Comparison of ENCODE assay signal across 1 cellular context in the genomic region with DNA sequence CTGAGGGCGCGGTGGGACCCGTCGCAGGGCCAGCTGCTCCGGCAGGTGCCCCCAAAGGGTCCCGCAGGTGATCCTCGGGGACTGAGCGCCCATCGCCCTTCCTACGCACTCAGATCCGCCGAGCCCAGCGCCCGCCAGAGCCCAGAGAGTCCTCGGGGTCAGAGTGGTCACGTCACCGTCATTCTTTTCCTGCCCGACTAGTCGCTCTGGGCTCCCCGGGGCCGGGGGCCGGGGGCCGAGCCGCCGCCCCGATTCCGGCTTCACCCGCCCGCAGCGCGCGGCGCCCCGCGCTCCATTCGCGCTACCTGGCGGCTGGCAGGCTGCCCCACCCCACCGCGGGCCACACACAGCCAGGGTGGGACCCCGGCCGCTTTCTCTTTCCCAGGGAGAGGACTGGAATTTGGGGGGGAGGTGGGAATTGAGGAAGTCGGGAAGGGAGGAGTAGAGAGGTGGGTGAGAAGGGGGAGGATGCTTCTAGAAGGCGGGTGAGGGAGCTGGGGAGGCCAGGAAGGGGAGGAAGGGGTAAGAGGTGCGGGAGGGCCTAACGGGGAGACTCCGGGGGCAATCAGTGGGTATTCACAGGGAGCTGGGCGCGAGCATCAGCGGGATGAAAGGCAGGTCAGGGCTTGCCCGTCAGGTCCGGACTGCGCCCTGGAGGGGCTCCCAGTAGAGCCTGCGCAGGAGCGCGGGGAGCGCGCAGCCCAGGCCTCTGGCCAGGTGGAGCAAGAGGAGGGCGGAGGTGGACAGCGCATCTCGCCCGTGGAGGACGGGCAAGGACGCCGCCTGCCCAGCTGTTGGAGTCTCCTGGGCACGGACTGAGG.
TF ChIP-seq lines count a peak whose summit lies in the region.

No MANE protein-coding gene starts in this region.

TF ChIP-seq in H1, 55 proteins besides CTCF, POLR2A, EP300 and RAD21 (continued from another document):
- TF ChIP-seq SIN3A (conservative IDR thresholded peaks at IDR 0.05 in 1 of 2, IDR thresholded peaks at IDR 0.05 in 1 of 2; ENCODE audit: low read depth in 1 of 2, low read length in 2 of 2) (no peak; a peak in 1 of 4 replicates), FOSL1 (IDR thresholded peaks at IDR 0.05; ENCODE audit: insufficient read depth, low read depth, low read length) (no peak), CHD2 (IDR thresholded peaks at IDR 0.05; ENCODE audit: low read length) (no peak), POLR2AphosphoS5 (IDR thresholded peaks at IDR 0.05; ENCODE audit: low read depth, low read length) (peak; percentile 69), POU5F1 (IDR thresholded peaks at IDR 0.05; ENCODE audit: low read depth, low read length) (no peak), CHD1 (IDR thresholded peaks at IDR 0.05; ENCODE audit: low read depth, low read length) (no peak), SIX5 (IDR thresholded peaks at IDR 0.05; ENCODE audit: low read depth, low read length) (no peak), CBX5 (IDR thresholded peaks at IDR 0.05; ENCODE audit: low read depth, low read length) (no peak), HDAC6 (IDR thresholded peaks at IDR 0.05; ENCODE audit: low read depth, low read length) (no peak), MAFK (IDR thresholded peaks at IDR 0.05; ENCODE audit: low read depth, low read length) (no peak), SRF (IDR thresholded peaks at IDR 0.05; ENCODE audit: low read depth, low read length) (no peak), ASH2L (IDR thresholded peaks at IDR 0.05; ENCODE audit: low read length) (peak; percentile 86), CBX8 (IDR thresholded peaks at IDR 0.05; ENCODE audit: borderline replicate concordance, low read depth, low read length) (no peak), TAF7 (optimal IDR thresholded peaks at IDR 0.05; ENCODE audit: borderline replicate concordance, low read depth, low read length) (peak; percentile 59), RXRA (IDR thresholded peaks at IDR 0.05; ENCODE audit: insufficient read depth, low read depth, low read length) (no peak), ATF2 (IDR thresholded peaks at IDR 0.05; ENCODE audit: low read length) (no peak), SP1 (IDR thresholded peaks at IDR 0.05; ENCODE audit: low read depth, low read length) (peak; percentile 16; the same call in 1 of the 2 replicates), BACH1 (IDR thresholded peaks at IDR 0.05; ENCODE audit: low read length) (no peak; the same call in 1 of the 2 replicates), GTF2F1 (IDR thresholded peaks at IDR 0.05; ENCODE audit: borderline replicate concordance, low read depth, low read length) (no peak), NRF1 (IDR thresholded peaks at IDR 0.05; ENCODE audit: low read depth, low read length) (0 out of 2 replicates have a peak, but pooled peaks have one; percentile 22), CEBPB (IDR thresholded peaks at IDR 0.05; ENCODE audit: low read depth, low read length) (no peak), GABPA (IDR thresholded peaks at IDR 0.05; ENCODE audit: borderline replicate concordance, insufficient read depth, low read length) (peak; percentile 9; the same call in 1 of the 2 replicates), EGR1 (IDR thresholded peaks at IDR 0.05; ENCODE audit: borderline replicate concordance, low read depth, low read length) (0 out of 2 replicates have a peak, but pooled peaks have one; percentile 30), TCF12 (IDR thresholded peaks at IDR 0.05; ENCODE audit: low read depth, low read length) (no peak), RNF2 (IDR thresholded peaks at IDR 0.05; ENCODE audit: borderline replicate concordance, low read depth, low read length, missing control alignments, poor library complexity, severe bottlenecking) (no peak), KDM4A (IDR thresholded peaks at IDR 0.05; ENCODE audit: low read depth, low read length, severe bottlenecking) (peak; percentile 74), KDM5A (IDR thresholded peaks at IDR 0.05; ENCODE audit: low read length) (no peak), SP4 (IDR thresholded peaks at IDR 0.05; ENCODE audit: low read length) (no peak), RBBP5 (IDR thresholded peaks at IDR 0.05; ENCODE audit: borderline replicate concordance, low read depth, low read length) (peak; percentile 77; the same call in 1 of the 2 replicates), NANOG (IDR thresholded peaks at IDR 0.05; ENCODE audit: insufficient read depth, low read depth, low read length, poor library complexity, severe bottlenecking) (no peak), ZNF274 (IDR thresholded peaks at IDR 0.05; ENCODE audit: borderline replicate concordance, extremely low read depth, low read length) (no peak), TAF1 (IDR thresholded peaks at IDR 0.05; ENCODE audit: low read depth, low read length) (peak; percentile 59; the same call in 1 of the 2 replicates), SUZ12 (IDR thresholded peaks at IDR 0.05; ENCODE audit: low read length) (no peak; the same call in 1 of the 2 replicates), YY1 (IDR thresholded peaks at IDR 0.05; ENCODE audit: low read depth, low read length) (no peak), JUN (IDR thresholded peaks at IDR 0.05; ENCODE audit: low read depth, low read length) (no peak), HDAC2 (IDR thresholded peaks at IDR 0.05; ENCODE audit: borderline replicate concordance in 1 of 2, low read depth in 2 of 2, low read length in 2 of 2) (peak; percentile 54 to 78; a peak in 1 of 4 replicates), RFX5 (IDR thresholded peaks at IDR 0.05; ENCODE audit: borderline replicate concordance, low read depth, low read length) (no peak), JUND (IDR thresholded peaks at IDR 0.05; ENCODE audit: low read length) (no peak), ATF3 (IDR thresholded peaks at IDR 0.05; ENCODE audit: insufficient read depth, low read depth, low read length) (no peak), TBP (IDR thresholded peaks at IDR 0.05; ENCODE audit: low read depth, low read length) (peak; percentile 55), CTBP2 (IDR thresholded peaks at IDR 0.05; ENCODE audit: borderline replicate concordance, insufficient read depth, insufficient read length, low read length) (no peak), BRCA1 (IDR thresholded peaks at IDR 0.05; ENCODE audit: low read depth, low read length) (no peak), SP2 (IDR thresholded peaks at IDR 0.05; ENCODE audit: low read length) (no peak), SIRT6 (IDR thresholded peaks at IDR 0.05; ENCODE audit: low read length) (no peak), KDM1A (IDR thresholded peaks at IDR 0.05; ENCODE audit: borderline replicate concordance, low read length) (no peak; the same call in 1 of the 2 replicates), SAP30 (IDR thresholded peaks at IDR 0.05; ENCODE audit: insufficient read depth, insufficient replicate concordance, low read length) (no peak), BCL11A (IDR thresholded peaks at IDR 0.05; ENCODE audit: low read depth in 2 of 2, low read length in 2 of 2) (no peak), PHF8 (conservative IDR thresholded peaks at IDR 0.05; ENCODE audit: low read depth, low read length) (peak; percentile 74), EZH2 (IDR thresholded peaks at IDR 0.05; ENCODE audit: low read depth, low read length, severe bottlenecking) (no peak)
- TF ChIP-seq, protein P1, sequence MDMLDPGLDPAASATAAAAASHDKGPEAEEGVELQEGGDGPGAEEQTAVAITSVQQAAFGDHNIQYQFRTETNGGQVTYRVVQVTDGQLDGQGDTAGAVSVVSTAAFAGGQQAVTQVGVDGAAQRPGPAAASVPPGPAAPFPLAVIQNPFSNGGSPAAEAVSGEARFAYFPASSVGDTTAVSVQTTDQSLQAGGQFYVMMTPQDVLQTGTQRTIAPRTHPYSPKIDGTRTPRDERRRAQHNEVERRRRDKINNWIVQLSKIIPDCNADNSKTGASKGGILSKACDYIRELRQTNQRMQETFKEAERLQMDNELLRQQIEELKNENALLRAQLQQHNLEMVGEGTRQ (IDR thresholded peaks at IDR 0.05; ENCODE audit: low read length), result no peak
- TF ChIP-seq, protein P2, sequence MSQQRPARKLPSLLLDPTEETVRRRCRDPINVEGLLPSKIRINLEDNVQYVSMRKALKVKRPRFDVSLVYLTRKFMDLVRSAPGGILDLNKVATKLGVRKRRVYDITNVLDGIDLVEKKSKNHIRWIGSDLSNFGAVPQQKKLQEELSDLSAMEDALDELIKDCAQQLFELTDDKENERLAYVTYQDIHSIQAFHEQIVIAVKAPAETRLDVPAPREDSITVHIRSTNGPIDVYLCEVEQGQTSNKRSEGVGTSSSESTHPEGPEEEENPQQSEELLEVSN (IDR thresholded peaks at IDR 0.05), result no peak; the same call in 1 of the 2 replicates
- TF ChIP-seq, protein P3, sequence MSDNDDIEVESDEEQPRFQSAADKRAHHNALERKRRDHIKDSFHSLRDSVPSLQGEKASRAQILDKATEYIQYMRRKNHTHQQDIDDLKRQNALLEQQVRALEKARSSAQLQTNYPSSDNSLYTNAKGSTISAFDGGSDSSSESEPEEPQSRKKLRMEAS (IDR thresholded peaks at IDR 0.05), result 0 out of 2 replicates have a peak, but pooled peaks have one; percentile 19
- TF ChIP-seq, protein P4, sequence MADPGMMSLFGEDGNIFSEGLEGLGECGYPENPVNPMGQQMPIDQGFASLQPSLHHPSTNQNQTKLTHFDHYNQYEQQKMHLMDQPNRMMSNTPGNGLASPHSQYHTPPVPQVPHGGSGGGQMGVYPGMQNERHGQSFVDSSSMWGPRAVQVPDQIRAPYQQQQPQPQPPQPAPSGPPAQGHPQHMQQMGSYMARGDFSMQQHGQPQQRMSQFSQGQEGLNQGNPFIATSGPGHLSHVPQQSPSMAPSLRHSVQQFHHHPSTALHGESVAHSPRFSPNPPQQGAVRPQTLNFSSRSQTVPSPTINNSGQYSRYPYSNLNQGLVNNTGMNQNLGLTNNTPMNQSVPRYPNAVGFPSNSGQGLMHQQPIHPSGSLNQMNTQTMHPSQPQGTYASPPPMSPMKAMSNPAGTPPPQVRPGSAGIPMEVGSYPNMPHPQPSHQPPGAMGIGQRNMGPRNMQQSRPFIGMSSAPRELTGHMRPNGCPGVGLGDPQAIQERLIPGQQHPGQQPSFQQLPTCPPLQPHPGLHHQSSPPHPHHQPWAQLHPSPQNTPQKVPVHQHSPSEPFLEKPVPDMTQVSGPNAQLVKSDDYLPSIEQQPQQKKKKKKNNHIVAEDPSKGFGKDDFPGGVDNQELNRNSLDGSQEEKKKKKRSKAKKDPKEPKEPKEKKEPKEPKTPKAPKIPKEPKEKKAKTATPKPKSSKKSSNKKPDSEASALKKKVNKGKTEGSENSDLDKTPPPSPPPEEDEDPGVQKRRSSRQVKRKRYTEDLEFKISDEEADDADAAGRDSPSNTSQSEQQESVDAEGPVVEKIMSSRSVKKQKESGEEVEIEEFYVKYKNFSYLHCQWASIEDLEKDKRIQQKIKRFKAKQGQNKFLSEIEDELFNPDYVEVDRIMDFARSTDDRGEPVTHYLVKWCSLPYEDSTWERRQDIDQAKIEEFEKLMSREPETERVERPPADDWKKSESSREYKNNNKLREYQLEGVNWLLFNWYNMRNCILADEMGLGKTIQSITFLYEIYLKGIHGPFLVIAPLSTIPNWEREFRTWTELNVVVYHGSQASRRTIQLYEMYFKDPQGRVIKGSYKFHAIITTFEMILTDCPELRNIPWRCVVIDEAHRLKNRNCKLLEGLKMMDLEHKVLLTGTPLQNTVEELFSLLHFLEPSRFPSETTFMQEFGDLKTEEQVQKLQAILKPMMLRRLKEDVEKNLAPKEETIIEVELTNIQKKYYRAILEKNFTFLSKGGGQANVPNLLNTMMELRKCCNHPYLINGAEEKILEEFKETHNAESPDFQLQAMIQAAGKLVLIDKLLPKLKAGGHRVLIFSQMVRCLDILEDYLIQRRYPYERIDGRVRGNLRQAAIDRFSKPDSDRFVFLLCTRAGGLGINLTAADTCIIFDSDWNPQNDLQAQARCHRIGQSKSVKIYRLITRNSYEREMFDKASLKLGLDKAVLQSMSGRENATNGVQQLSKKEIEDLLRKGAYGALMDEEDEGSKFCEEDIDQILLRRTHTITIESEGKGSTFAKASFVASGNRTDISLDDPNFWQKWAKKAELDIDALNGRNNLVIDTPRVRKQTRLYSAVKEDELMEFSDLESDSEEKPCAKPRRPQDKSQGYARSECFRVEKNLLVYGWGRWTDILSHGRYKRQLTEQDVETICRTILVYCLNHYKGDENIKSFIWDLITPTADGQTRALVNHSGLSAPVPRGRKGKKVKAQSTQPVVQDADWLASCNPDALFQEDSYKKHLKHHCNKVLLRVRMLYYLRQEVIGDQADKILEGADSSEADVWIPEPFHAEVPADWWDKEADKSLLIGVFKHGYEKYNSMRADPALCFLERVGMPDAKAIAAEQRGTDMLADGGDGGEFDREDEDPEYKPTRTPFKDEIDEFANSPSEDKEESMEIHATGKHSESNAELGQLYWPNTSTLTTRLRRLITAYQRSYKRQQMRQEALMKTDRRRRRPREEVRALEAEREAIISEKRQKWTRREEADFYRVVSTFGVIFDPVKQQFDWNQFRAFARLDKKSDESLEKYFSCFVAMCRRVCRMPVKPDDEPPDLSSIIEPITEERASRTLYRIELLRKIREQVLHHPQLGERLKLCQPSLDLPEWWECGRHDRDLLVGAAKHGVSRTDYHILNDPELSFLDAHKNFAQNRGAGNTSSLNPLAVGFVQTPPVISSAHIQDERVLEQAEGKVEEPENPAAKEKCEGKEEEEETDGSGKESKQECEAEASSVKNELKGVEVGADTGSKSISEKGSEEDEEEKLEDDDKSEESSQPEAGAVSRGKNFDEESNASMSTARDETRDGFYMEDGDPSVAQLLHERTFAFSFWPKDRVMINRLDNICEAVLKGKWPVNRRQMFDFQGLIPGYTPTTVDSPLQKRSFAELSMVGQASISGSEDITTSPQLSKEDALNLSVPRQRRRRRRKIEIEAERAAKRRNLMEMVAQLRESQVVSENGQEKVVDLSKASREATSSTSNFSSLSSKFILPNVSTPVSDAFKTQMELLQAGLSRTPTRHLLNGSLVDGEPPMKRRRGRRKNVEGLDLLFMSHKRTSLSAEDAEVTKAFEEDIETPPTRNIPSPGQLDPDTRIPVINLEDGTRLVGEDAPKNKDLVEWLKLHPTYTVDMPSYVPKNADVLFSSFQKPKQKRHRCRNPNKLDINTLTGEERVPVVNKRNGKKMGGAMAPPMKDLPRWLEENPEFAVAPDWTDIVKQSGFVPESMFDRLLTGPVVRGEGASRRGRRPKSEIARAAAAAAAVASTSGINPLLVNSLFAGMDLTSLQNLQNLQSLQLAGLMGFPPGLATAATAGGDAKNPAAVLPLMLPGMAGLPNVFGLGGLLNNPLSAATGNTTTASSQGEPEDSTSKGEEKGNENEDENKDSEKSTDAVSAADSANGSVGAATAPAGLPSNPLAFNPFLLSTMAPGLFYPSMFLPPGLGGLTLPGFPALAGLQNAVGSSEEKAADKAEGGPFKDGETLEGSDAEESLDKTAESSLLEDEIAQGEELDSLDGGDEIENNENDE (IDR thresholded peaks at IDR 0.05; ENCODE audit: insufficient replicate concordance, low read length), result no peak
